ENCODE assay signal across 8 cellular contexts in genomic region chr5:135191084-135191826, GRCh38.
DNase-seq lines count a peak whose midpoint lies in the region; ATAC-seq and FAIRE-seq lines count a peak whose summit lies in the region.

No MANE protein-coding gene starts in this region.

- H3K27me3 ChIP-seq in ACC112 (ENCODE audit: insufficient read depth, low read length) (no peaks in the 10 kb centered on the region), ectodermal cell (ENCODE audit: control insufficient read depth, insufficient read depth, low read length, poor library complexity, severe bottlenecking) (peaks cover 45% of the 10 kb centered on the region)

- no peaks in the 10 kb centered on the region for H3K9me3 ChIP-seq in ectodermal cell (ENCODE audit: control insufficient read depth, low read length)

- H3K4me3 Mint-ChIP-seq in activated CD4-positive, alpha-beta memory T cell treated with anti-CD3 and anti-CD28 coated beads for 36 hours, result peak overlapping the region; percentile 59

- no peaks in the 10 kb centered on the region for H3K79me2 ChIP-seq in ACC112 (ENCODE audit: control insufficient read depth, insufficient read depth, low read length, unreplicated experiment)

- CTCF ChIA-PET in activated CD4-positive, alpha-beta memory T cell treated with anti-CD3 and anti-CD28 coated beads for 36 hours (lab: Charles Lee), result interaction anchor here (0.6 to 1.5 kb wide), 14 partner anchors 11 to 331 kb away, joined by 3 to 6 read pairs (median 4); no protein-coding TSS in a partner anchor

- WGBS in ectodermal cell, 2 experiments, result 10% methylated on average over 54 of the region's 54 CpGs

- H3K9me3 Mint-ChIP-seq in activated CD4-positive, alpha-beta memory T cell treated with anti-CD3 and anti-CD28 coated beads for 36 hours, result no peaks in the 10 kb centered on the region

- H3K4me1 ChIP-seq in ACC112 (ENCODE audit: control insufficient read depth, insufficient read depth, low read length, unreplicated experiment) (peaks cover 22% of the 10 kb centered on the region), ectodermal cell (ENCODE audit: control insufficient read depth, insufficient read depth, low read length) (no peaks in the 10 kb centered on the region)

- peaks cover 7% of the 10 kb centered on the region for H3K4me1 Mint-ChIP-seq in activated CD4-positive, alpha-beta memory T cell treated with anti-CD3 and anti-CD28 coated beads for 36 hours (ENCODE audit: low read depth)

- peak; percentile 29 for FAIRE-seq in GM18507 (lab: Jason Lieb, UNC)

- peak; percentile 48 for DNase-seq in GM18507 (ENCODE audit: extremely low spot score, insufficient read length, low read depth)
- peak; percentile 57 for DNase-seq in NCI-H526 treated with DMSO at 0.1 percent for 48 hours (lab: John Stamatoyannopoulos, UW)
- DNase-seq in activated CD4-positive, alpha-beta memory T cell treated with anti-CD3 and anti-CD28 coated beads for 36 hours, result peak; percentile 83
- DNase-seq in medulla oblongata (ENCODE audit: extremely low spot score), result peak; percentile 71
- DNase-seq in stimulated activated CD8-positive, alpha-beta memory T cell treated with anti-CD3 and anti-CD28 coated beads, Interleukin-12 subunit alpha, Interleukin-12 subunit beta, amount 100 ng/mL, for 4 hours (ENCODE audit: low read depth), result peak; percentile 31

- H3K27ac ChIP-seq in ACC112 (ENCODE audit: low read depth, low read length) (no peak overlapping the region), ectodermal cell (ENCODE audit: insufficient read depth, low read depth, low read length, poor library complexity, severe bottlenecking) (no peak overlapping the region)

- POLR2A ChIA-PET in activated CD4-positive, alpha-beta memory T cell treated with anti-CD3 and anti-CD28 coated beads for 36 hours (lab: Charles Lee), result no interaction called here

- no peak overlapping the region for H3K27ac Mint-ChIP-seq in activated CD4-positive, alpha-beta memory T cell treated with anti-CD3 and anti-CD28 coated beads for 36 hours

- H2AFZ ChIP-seq in ACC112 (ENCODE audit: low read length, unreplicated experiment), result no peak overlapping the region

- intact Hi-C loops in activated CD4-positive, alpha-beta memory T cell treated with anti-CD3 and anti-CD28 coated beads for 36 hours (cut with micrococcal nuclease), result loop anchor here (1.0 to 5.0 kb wide), 2 partner anchors 274 to 454 kb away; partner anchors contain the start of gene CAMLG

- H3K36me3 Mint-ChIP-seq in activated CD4-positive, alpha-beta memory T cell treated with anti-CD3 and anti-CD28 coated beads for 36 hours, result no peaks in the 10 kb centered on the region

- H3K4me3 ChIP-seq in ACC112 (ENCODE audit: low read depth, low read length), result peak overlapping the region; percentile 69
- H3K4me3 ChIP-seq in ectodermal cell (ENCODE audit: insufficient read depth, low read depth, low read length), result peak overlapping the region; percentile 34

- no peaks in the 10 kb centered on the region for H3K36me3 ChIP-seq in ACC112 (ENCODE audit: insufficient read depth, low read length)
- no peaks in the 10 kb centered on the region for H3K36me3 ChIP-seq in ectodermal cell (ENCODE audit: control insufficient read depth, insufficient read depth, low read length)

- peak; percentile 80 for ATAC-seq in HG03108 (IDR thresholded peaks at IDR 0.05; ENCODE audit: unreplicated experiment)

- H3K27me3 Mint-ChIP-seq in activated CD4-positive, alpha-beta memory T cell treated with anti-CD3 and anti-CD28 coated beads for 36 hours, result peaks cover 35% of the 10 kb centered on the region

Comparison
In these comparisons a context has a peak if more than half of its experiments do, and no peak if none do; other contexts are left out.
1. DNase-seq: peak in every context shown above with its lines; median percentile 83 in activated CD4-positive, alpha-beta memory T cell treated with anti-CD3 and anti-CD28 coated beads for 36 hours; 71 in medulla oblongata; 57 in NCI-H526 treated with DMSO at 0.1 percent for 48 hours; 48 in GM18507; 31 in stimulated activated CD8-positive, alpha-beta memory T cell treated with anti-CD3 and anti-CD28 coated beads, Interleukin-12 subunit alpha, Interleukin-12 subunit beta, amount 100 ng/mL, for 4 hours.